In genomic region chr7:130197094-130197493, GRCh38 we compare ENCODE assay signal across 17 cellular contexts. TPM values are rescaled to one million over a fixed set of nuclear protein-coding genes. Genes with fewer than 3 reads are reported as not detected.
DNase-seq lines count a peak whose midpoint lies in the region; ATAC-seq lines count a peak whose summit lies in the region.
"Had no signal": no experiment of that assay in that cellular context is flagged by ENCODE, and none has a peak within 500 bp of the region (broad histone marks: within the 10 kb centered on the region; RNA-seq: fewer than 3 reads in every experiment).

No MANE protein-coding gene starts in this region.

- intact Hi-C loops in activated CD4-positive, alpha-beta T cell treated with anti-CD3 and anti-CD28 coated beads for 36 hours (cut with DNase I, micrococcal nuclease), result no loop called here

- H3K4me3 Mint-ChIP-seq in activated CD4-positive, alpha-beta T cell treated with anti-CD3 and anti-CD28 coated beads for 36 hours, result no peak overlapping the region
- H3K4me3 Mint-ChIP-seq in activated T-cell treated with anti-CD3 and anti-CD28 coated beads, Interleukin-2, amount 50 U/mL, for 72 hours, result no peak overlapping the region
- H3K4me3 Mint-ChIP-seq in stimulated activated naive CD8-positive, alpha-beta T cell treated with anti-CD3 and anti-CD28 coated beads, Interleukin-15, amount 100 ng/mL, for 72 hours, result no peak overlapping the region
- H3K4me3 Mint-ChIP-seq: B cell; CD4-positive, CD25-positive, alpha-beta regulatory T cell; CD8-positive, alpha-beta T cell; H9; HFFc6 had no signal

- POLR2A ChIA-PET in activated CD4-positive, alpha-beta T cell treated with anti-CD3 and anti-CD28 coated beads for 36 hours (lab: Charles Lee), result no interaction called here

- no peaks in the 10 kb centered on the region for H3K9me3 Mint-ChIP-seq in activated CD4-positive, alpha-beta T cell treated with anti-CD3 and anti-CD28 coated beads for 36 hours (ENCODE audit: low read depth)
- H3K9me3 Mint-ChIP-seq in activated T-cell treated with anti-CD3 and anti-CD28 coated beads, Interleukin-2, amount 50 U/mL, for 72 hours, result no peaks in the 10 kb centered on the region
- no peaks in the 10 kb centered on the region for H3K9me3 Mint-ChIP-seq in stimulated activated naive CD8-positive, alpha-beta T cell treated with anti-CD3 and anti-CD28 coated beads, Interleukin-15, amount 100 ng/mL, for 72 hours
- H3K9me3 Mint-ChIP-seq: CD4-positive, CD25-positive, alpha-beta regulatory T cell; CD8-positive, alpha-beta T cell; H9; HFFc6 had no signal

- peak overlapping the region; percentile 49 for H3K27ac Mint-ChIP-seq in activated CD4-positive, alpha-beta T cell treated with anti-CD3 and anti-CD28 coated beads for 36 hours
- H3K27ac Mint-ChIP-seq in activated T-cell treated with anti-CD3 and anti-CD28 coated beads, Interleukin-2, amount 50 U/mL, for 72 hours, result peak overlapping the region; percentile 17
- H3K27ac Mint-ChIP-seq in stimulated activated naive CD8-positive, alpha-beta T cell treated with anti-CD3 and anti-CD28 coated beads, Interleukin-15, amount 100 ng/mL, for 72 hours, result no peak overlapping the region
- H3K27ac Mint-ChIP-seq: B cell; CD8-positive, alpha-beta T cell; H9; HFFc6 had no signal

- no peak for ATAC-seq in activated CD4-positive, alpha-beta T cell treated with anti-CD3 and anti-CD28 coated beads for 36 hours
- ATAC-seq in activated T-cell treated with anti-CD3 and anti-CD28 coated beads, Interleukin-2, amount 50 U/mL, for 72 hours (replicated peaks in 1 of 2), result no peak
- no peak for ATAC-seq in stimulated activated naive CD8-positive, alpha-beta T cell treated with anti-CD3 and anti-CD28 coated beads, Interleukin-15, amount 100 ng/mL, for 72 hours
- ATAC-seq: CD8-positive, alpha-beta T cell; HCT116 had no signal

- no peaks in the 10 kb centered on the region for H3K27me3 Mint-ChIP-seq in activated CD4-positive, alpha-beta T cell treated with anti-CD3 and anti-CD28 coated beads for 36 hours
- H3K27me3 Mint-ChIP-seq in activated T-cell treated with anti-CD3 and anti-CD28 coated beads, Interleukin-2, amount 50 U/mL, for 72 hours (ENCODE audit: low read depth), result no peaks in the 10 kb centered on the region
- H3K27me3 Mint-ChIP-seq in stimulated activated naive CD8-positive, alpha-beta T cell treated with anti-CD3 and anti-CD28 coated beads, Interleukin-15, amount 100 ng/mL, for 72 hours, result no peaks in the 10 kb centered on the region
- H3K27me3 Mint-ChIP-seq: B cell; CD4-positive, CD25-positive, alpha-beta regulatory T cell had no signal

- DNase-seq in activated CD4-positive, alpha-beta T cell treated with anti-CD3 and anti-CD28 coated beads for 36 hours, result no peak
- no peak for DNase-seq in activated CD4-positive, alpha-beta T cell treated with anti-CD3 and anti-CD28 coated beads for 48 hours
- DNase-seq in activated T-cell treated with anti-CD3 and anti-CD28 coated beads, Interleukin-2, amount 50 U/mL, for 72 hours, result no peak
- DNase-seq in activated T-cell treated with anti-CD3 and anti-CD28 coated beads for 4 hours (no peak), putamen (ENCODE audit: low spot score) (peak; percentile 16)
- no peak for DNase-seq in stimulated activated naive CD8-positive, alpha-beta T cell treated with anti-CD3 and anti-CD28 coated beads, Interleukin-15, amount 100 ng/mL, for 72 hours
- DNase-seq: Caco-2; CD4-positive, CD25-positive, alpha-beta regulatory T cell; CD8-positive, alpha-beta T cell; DMS153; DND-41; GM23248; H9; HFFc6 had no signal

- H3K4me1 Mint-ChIP-seq in activated CD4-positive, alpha-beta T cell treated with anti-CD3 and anti-CD28 coated beads for 36 hours, result peaks cover 13% of the 10 kb centered on the region
- peaks cover 17% of the 10 kb centered on the region for H3K4me1 Mint-ChIP-seq in activated T-cell treated with anti-CD3 and anti-CD28 coated beads, Interleukin-2, amount 50 U/mL, for 72 hours (ENCODE audit: low read depth)
- peaks cover 19% of the 10 kb centered on the region for H3K4me1 Mint-ChIP-seq in stimulated activated naive CD8-positive, alpha-beta T cell treated with anti-CD3 and anti-CD28 coated beads, Interleukin-15, amount 100 ng/mL, for 72 hours
- H3K4me1 Mint-ChIP-seq: H9 had no signal

- CTCF ChIA-PET in activated CD4-positive, alpha-beta T cell treated with anti-CD3 and anti-CD28 coated beads for 36 hours (lab: Charles Lee), result interaction anchor here (0.7 kb wide), 1 partner anchor 43 kb away, joined by 3 read pairs; no protein-coding TSS in a partner anchor

- peaks cover 45% of the 10 kb centered on the region for H3K36me3 Mint-ChIP-seq in activated CD4-positive, alpha-beta T cell treated with anti-CD3 and anti-CD28 coated beads for 36 hours (ENCODE audit: low read depth)
- H3K36me3 Mint-ChIP-seq in activated T-cell treated with anti-CD3 and anti-CD28 coated beads, Interleukin-2, amount 50 U/mL, for 72 hours (ENCODE audit: insufficient read depth in 2 of 2), result peaks cover 15 to 41% of the 10 kb centered on the region in 2 donors

RNA-seq across cellular contexts. Expression of gene TMEM209, which starts 8.1 kb away (rescaled TPM):
- total RNA-seq in activated CD4-positive, alpha-beta T cell treated with anti-CD3 and anti-CD28 coated beads for 36 hours, result 10 to 100 TPM; 41.0 to 57.0 TPM
- total RNA-seq in activated T-cell treated with anti-CD3 and anti-CD28 coated beads, Interleukin-2, amount 50 U/mL, for 72 hours, result 10 to 100 TPM; 46.1 to 58.2 TPM

RNA-seq across cellular contexts. Expression of gene SSMEM1, which starts 10.6 kb away (rescaled TPM):
- total RNA-seq in activated CD4-positive, alpha-beta T cell treated with anti-CD3 and anti-CD28 coated beads for 36 hours, result not detected
- total RNA-seq in activated T-cell treated with anti-CD3 and anti-CD28 coated beads, Interleukin-2, amount 50 U/mL, for 72 hours, result not detected
- total RNA-seq: B cell; Caco-2; CD4-positive, CD25-positive, alpha-beta regulatory T cell; CD8-positive, alpha-beta T cell; GM23248; H1; H9; HFFc6 had no signal

Comparison
In these comparisons a context has a peak if more than half of its experiments do, and no peak if none do; other contexts are left out.
1. H3K27ac Mint-ChIP-seq: peak in activated CD4-positive, alpha-beta T cell treated with anti-CD3 and anti-CD28 coated beads for 36 hours (single experiment) and activated T-cell treated with anti-CD3 and anti-CD28 coated beads, Interleukin-2, amount 50 U/mL, for 72 hours (single experiment); none in stimulated activated naive CD8-positive, alpha-beta T cell treated with anti-CD3 and anti-CD28 coated beads, Interleukin-15, amount 100 ng/mL, for 72 hours (0 of 2).